Comparison of ENCODE assay signal across 23 cellular contexts in the genomic region with DNA sequence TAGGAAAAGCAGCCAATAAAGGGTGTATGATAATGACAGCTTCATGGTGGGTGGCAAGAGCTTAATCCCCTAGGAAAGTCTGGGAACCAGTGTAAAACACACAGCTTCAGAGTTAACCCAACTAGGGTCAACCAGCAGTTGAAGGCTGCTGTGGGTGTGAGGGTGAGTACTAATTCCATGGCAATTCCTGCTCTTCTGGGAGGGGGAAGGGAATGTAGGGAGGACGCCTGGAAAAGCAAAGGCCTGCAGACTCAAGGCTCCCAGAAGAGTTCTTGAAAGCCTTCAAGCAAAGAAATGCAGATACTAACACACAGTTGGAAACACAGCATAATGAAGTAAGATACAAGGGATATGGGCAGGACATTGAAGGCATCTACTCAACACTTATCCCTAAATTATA.
"Had no signal": no experiment of that assay in that cellular context is flagged by ENCODE, and none has a peak within 500 bp of the region (broad histone marks: within the 10 kb centered on the region; RNA-seq: fewer than 3 reads in every experiment).

No MANE protein-coding gene starts in this region.

- H3K4me3 ChIP-seq: esophagus muscularis mucosa, lower lobe of right lung, transverse colon had no signal

- H3K4me1 ChIP-seq: lower lobe of right lung, transverse colon had no signal

- H3K27ac ChIP-seq: brain microvascular endothelial cell, esophagus muscularis mucosa, lower lobe of right lung, transverse colon had no signal

- H3K4me3 Mint-ChIP-seq: activated CD4-positive, alpha-beta memory T cell treated with anti-CD3 and anti-CD28 coated beads for 36 hours; activated naive CD8-positive, alpha-beta T cell treated with anti-CD3 and anti-CD28 coated beads, Interleukin-2, amount 50 U/mL, for 24 hours; activated T-helper 1 cell treated with anti-CD3 and anti-CD28 coated beads, Interleukin-12 subunit alpha, Interleukin-12 subunit beta, Interleukin-2, Interleukin-4 antibody, amounts not matched to agents 30 ng/mL and 10 ng/mL and 1 ng/mL, durations not matched to agents 14 hours and 24 hours and 36 hours; effector memory CD8-positive, alpha-beta T cell; naive B cell; T-helper 1 cell treated with Interleukin-12 subunit alpha and Interleukin-12 subunit beta and Interleukin-4 antibody, amounts not matched to agents 30 μg/mL and 1 μg/mL, for 36 hours had no signal

- DNase-seq: activated CD4-positive, alpha-beta memory T cell treated with anti-CD3 and anti-CD28 coated beads for 36 hours; activated CD4-positive, alpha-beta T cell treated with anti-CD3 and anti-CD28 coated beads for 48 hours; activated CD4-positive, CD25-positive, alpha-beta regulatory T cell; activated gamma-delta T cell; activated naive CD4-positive, alpha-beta T cell treated with anti-CD3 and anti-CD28 coated beads, Interleukin-2, amount 50 U/mL, for 16 hours; activated naive CD8-positive, alpha-beta T cell treated with anti-CD3 and anti-CD28 coated beads, Interleukin-2, amount 50 U/mL, for 24 hours; brain microvascular endothelial cell; central memory CD4-positive, alpha-beta T cell; effector memory CD8-positive, alpha-beta T cell; glutamatergic neuron; hippocampal formation; islet precursor cell; lower lobe of right lung; naive B cell; stimulated activated CD4-positive, alpha-beta T cell treated with anti-CD3 and anti-CD28 coated beads, Interleukin-4, amount 100 ng/mL, for 4 hours; stimulated activated naive CD8-positive, alpha-beta T cell treated with anti-CD3 and anti-CD28 coated beads, Interleukin-15, Interleukin-2, amounts not matched to agents 100 U/mL and 50 U/mL, for 24 hours; T1000; transverse colon had no signal

- H3K9me3 Mint-ChIP-seq: activated CD4-positive, alpha-beta memory T cell treated with anti-CD3 and anti-CD28 coated beads for 36 hours; activated naive CD8-positive, alpha-beta T cell treated with anti-CD3 and anti-CD28 coated beads, Interleukin-2, amount 50 U/mL, for 24 hours; activated T-helper 1 cell treated with anti-CD3 and anti-CD28 coated beads, Interleukin-12 subunit alpha, Interleukin-12 subunit beta, Interleukin-2, Interleukin-4 antibody, amounts not matched to agents 30 ng/mL and 10 ng/mL and 1 ng/mL, durations not matched to agents 14 hours and 24 hours and 36 hours; effector memory CD8-positive, alpha-beta T cell; naive B cell; T-helper 1 cell treated with Interleukin-12 subunit alpha and Interleukin-12 subunit beta and Interleukin-4 antibody, amounts not matched to agents 30 μg/mL and 1 μg/mL, for 36 hours had no signal

- H3K36me3 ChIP-seq: brain microvascular endothelial cell, esophagus muscularis mucosa, lower lobe of right lung, transverse colon had no signal

- H3K36me3 Mint-ChIP-seq: activated CD4-positive, alpha-beta memory T cell treated with anti-CD3 and anti-CD28 coated beads for 36 hours; naive B cell had no signal

- H3K4me1 Mint-ChIP-seq: activated naive CD8-positive, alpha-beta T cell treated with anti-CD3 and anti-CD28 coated beads, Interleukin-2, amount 50 U/mL, for 24 hours; naive B cell had no signal

- FAIRE-seq: frontal cortex, urothelium cell line had no signal

- H3K27me3 ChIP-seq: brain microvascular endothelial cell, esophagus muscularis mucosa, transverse colon had no signal

- H3K27me3 Mint-ChIP-seq: activated naive CD8-positive, alpha-beta T cell treated with anti-CD3 and anti-CD28 coated beads, Interleukin-2, amount 50 U/mL, for 24 hours; naive B cell had no signal

- H3K9me3 ChIP-seq: esophagus muscularis mucosa, lower lobe of right lung, transverse colon had no signal

- H3K27ac Mint-ChIP-seq: activated CD4-positive, alpha-beta memory T cell treated with anti-CD3 and anti-CD28 coated beads for 36 hours; activated naive CD8-positive, alpha-beta T cell treated with anti-CD3 and anti-CD28 coated beads, Interleukin-2, amount 50 U/mL, for 24 hours; activated T-helper 1 cell treated with anti-CD3 and anti-CD28 coated beads, Interleukin-12 subunit alpha, Interleukin-12 subunit beta, Interleukin-2, Interleukin-4 antibody, amounts not matched to agents 30 ng/mL and 10 ng/mL and 1 ng/mL, durations not matched to agents 14 hours and 24 hours and 36 hours; effector memory CD8-positive, alpha-beta T cell; naive B cell; T-helper 1 cell treated with Interleukin-12 subunit alpha and Interleukin-12 subunit beta and Interleukin-4 antibody, amounts not matched to agents 30 μg/mL and 1 μg/mL, for 36 hours had no signal
